In genomic region chr3:71509024-71509423, GRCh38 we compare ENCODE assay signal across 15 cellular contexts.
"Had no signal": no experiment of that assay in that cellular context is flagged by ENCODE, and none has a peak within 500 bp of the region (broad histone marks: within the 10 kb centered on the region; RNA-seq: fewer than 3 reads in every experiment).

No MANE protein-coding gene starts in this region.

- H3K9ac ChIP-seq: parathyroid adenoma had no signal

- H3K4me1 ChIP-seq: parathyroid adenoma had no signal

- H2AFZ ChIP-seq: parathyroid adenoma had no signal

- H3K4me3 ChIP-seq: coronary artery, heart right ventricle, left ventricle myocardium inferior had no signal

- H3K36me3 ChIP-seq: heart right ventricle, left ventricle myocardium inferior had no signal

- H3K4me3 Mint-ChIP-seq: memory B cell had no signal

- ATAC-seq: heart right ventricle had no signal

- H3K27me3 ChIP-seq: heart right ventricle had no signal

- H3K27ac Mint-ChIP-seq: memory B cell had no signal

- H3K27ac ChIP-seq: coronary artery, heart right ventricle, left ventricle myocardium inferior, parathyroid adenoma had no signal

- DNase-seq: activated CD4-positive, alpha-beta T cell treated with anti-CD3 and anti-CD28 coated beads, Interleukin-2, amount 50 U/mL, for 48 hours; activated CD4-positive, CD25-positive, alpha-beta regulatory T cell treated with anti-CD3 and anti-CD28 coated beads, Interleukin-2, amount 50 U/mL, for 72 hours; activated gamma-delta T cell; activated T-cell treated with anti-CD3 and anti-CD28 coated beads, Interleukin-2, amount 50 U/mL, for 48 hours; central memory CD4-positive, alpha-beta T cell; effector CD8-positive, alpha-beta T cell; foreskin melanocyte; heart right ventricle; islet precursor cell; left ventricle myocardium inferior; retina; stimulated activated CD4-positive, alpha-beta T cell treated with anti-CD3 and anti-CD28 coated beads, Interleukin-4, amount 100 ng/mL, for 4 hours had no signal

- H3K9me3 ChIP-seq: left ventricle myocardium inferior had no signal
